5 cellular contexts compared by ENCODE assay signal in genomic region chr5:118258223-118258622, GRCh38.
"Had no signal": no experiment of that assay in that cellular context is flagged by ENCODE, and none has a peak within 500 bp of the region (broad histone marks: within the 10 kb centered on the region; RNA-seq: fewer than 3 reads in every experiment).

No MANE protein-coding gene starts in this region.

- H3K27ac ChIP-seq: GM23248 had no signal

- ATAC-seq: K562 had no signal

- H3K4me3 ChIP-seq: GM23248, K562 had no signal

- DNase-seq: GM23248, H9, HCEC 1CT, IMR-90 had no signal

- H2AFZ ChIP-seq: GM23248 had no signal
